Comparison of ENCODE assay signal across 20 cellular contexts in genomic region chr2:75959724-75960123, GRCh38.
"Had no signal": no experiment of that assay in that cellular context is flagged by ENCODE, and none has a peak within 500 bp of the region (broad histone marks: within the 10 kb centered on the region; RNA-seq: fewer than 3 reads in every experiment).

No MANE protein-coding gene starts in this region.

- H3K9me3 ChIP-seq: colonic mucosa, esophagus muscularis mucosa, gastroesophageal sphincter, heart left ventricle, left lung, lower lobe of right lung, mucosa of descending colon had no signal

- H3K27ac Mint-ChIP-seq: dendritic cell treated with granulocyte-macrophage colony-stimulating factor and Interleukin-4, amounts not matched to agents 40 ng/mL and 50 ng/mL, for 4 days; effector memory CD8-positive, alpha-beta T cell; memory B cell; mesothelial cell of epicardium; naive B cell had no signal

- H3K27me3 ChIP-seq: colonic mucosa, esophagus muscularis mucosa, foreskin keratinocyte, gastroesophageal sphincter, heart left ventricle, hepatocyte, left lung had no signal

- DNase-seq: colonic mucosa; cortex of kidney; effector CD8-positive, alpha-beta T cell; effector memory CD8-positive, alpha-beta T cell; heart left ventricle; hypothalamus; left cardiac atrium; left lung; left ventricle myocardium superior; lower lobe of right lung; mucosa of descending colon; naive B cell; naive thymus-derived CD8-positive, alpha-beta T cell had no signal

- H3K27me3 Mint-ChIP-seq: dendritic cell treated with granulocyte-macrophage colony-stimulating factor and Interleukin-4, amounts not matched to agents 40 ng/mL and 50 ng/mL, for 4 days; effector memory CD8-positive, alpha-beta T cell; memory B cell; naive B cell had no signal

- H3K79me2 ChIP-seq: hepatocyte had no signal

- H3K4me2 ChIP-seq: hepatocyte had no signal

- H3K4me1 ChIP-seq: colonic mucosa, esophagus muscularis mucosa, foreskin keratinocyte, gastroesophageal sphincter, heart left ventricle, left lung, lower lobe of right lung had no signal

- H2AFZ ChIP-seq: hepatocyte had no signal

- H3K4me3 Mint-ChIP-seq: dendritic cell treated with granulocyte-macrophage colony-stimulating factor and Interleukin-4, amounts not matched to agents 40 ng/mL and 50 ng/mL, for 4 days; effector memory CD8-positive, alpha-beta T cell; memory B cell; mesothelial cell of epicardium; naive B cell; naive thymus-derived CD8-positive, alpha-beta T cell had no signal

- H3K4me1 Mint-ChIP-seq: memory B cell; mesothelial cell of epicardium; naive B cell; naive thymus-derived CD8-positive, alpha-beta T cell had no signal

- H3K36me3 Mint-ChIP-seq: memory B cell; mesothelial cell of epicardium; naive B cell; naive thymus-derived CD8-positive, alpha-beta T cell had no signal

- H3K9me3 Mint-ChIP-seq: dendritic cell treated with granulocyte-macrophage colony-stimulating factor and Interleukin-4, amounts not matched to agents 40 ng/mL and 50 ng/mL, for 4 days; memory B cell had no signal

- H3K36me3 ChIP-seq: colonic mucosa, esophagus muscularis mucosa, gastroesophageal sphincter, heart left ventricle, left lung, lower lobe of right lung had no signal

- ATAC-seq: effector memory CD8-positive, alpha-beta T cell; foreskin keratinocyte; gastroesophageal sphincter; heart left ventricle; left cardiac atrium; left lung; left ventricle myocardium superior; lower lobe of right lung; mucosa of descending colon; naive thymus-derived CD8-positive, alpha-beta T cell had no signal

- H3K4me3 ChIP-seq: colonic mucosa, esophagus muscularis mucosa, gastroesophageal sphincter, heart left ventricle, hepatocyte, left lung, lower lobe of right lung, mucosa of descending colon had no signal

- H3K27ac ChIP-seq: colonic mucosa, esophagus muscularis mucosa, foreskin keratinocyte, gastroesophageal sphincter, heart left ventricle, hepatocyte, left lung, lower lobe of right lung had no signal
